19 cellular contexts compared by ENCODE assay signal in genomic region chr6:131037194-131037897, GRCh38. TPM values are rescaled to one million over a fixed set of nuclear protein-coding genes. Genes with fewer than 3 reads are reported as not detected.
DNase-seq lines count a peak whose midpoint lies in the region; ATAC-seq, FAIRE-seq and TF ChIP-seq lines count a peak whose summit lies in the region.
"Had no signal": no experiment of that assay in that cellular context is flagged by ENCODE, and none has a peak within 500 bp of the region (broad histone marks: within the 10 kb centered on the region; RNA-seq: fewer than 3 reads in every experiment).

No MANE protein-coding gene starts in this region.

- no peak overlapping the region for H2BK120ac ChIP-seq in mesenchymal stem cell (ENCODE audit: low read depth, low read length)

- H3K23ac ChIP-seq in mesenchymal stem cell (ENCODE audit: low read length in 2 of 2): no peak overlapping the region

- BruUV-seq in HepG2 (replicated peaks; lab: Mats Ljungman, UMichigan): no TSS peak
- BruUV-seq in K562 (replicated peaks; lab: Mats Ljungman, UMichigan): no TSS peak

- ATAC-seq in HepG2: no peak
- ATAC-seq in right lobe of liver: no peak
- ATAC-seq in K562: peak; percentile 57; the same call in 2 of the 3 replicates
- ATAC-seq in GM21447 (IDR thresholded peaks at IDR 0.05; ENCODE audit: unreplicated experiment): no peak
- ATAC-seq in upper lobe of right lung: no peak
- ATAC-seq: A549 had no signal

- H3K9me3 ChIP-seq in HepG2 (ENCODE audit: low read length): no peaks in the 10 kb centered on the region
- no peaks in the 10 kb centered on the region for H3K9me3 ChIP-seq in right lobe of liver
- H3K9me3 ChIP-seq in K562 (replicated peaks; ENCODE audit: control insufficient read depth, insufficient read depth, low read depth, low read length): no peaks in the 10 kb centered on the region
- no peaks in the 10 kb centered on the region for H3K9me3 ChIP-seq in mesenchymal stem cell (ENCODE audit: control insufficient read depth, low read length)
- no peaks in the 10 kb centered on the region for H3K9me3 ChIP-seq in upper lobe of right lung
- H3K9me3 ChIP-seq: A549 had no signal

- H3K27me3 ChIP-seq in HepG2 (ENCODE audit: control insufficient read depth in 1 of 2, insufficient read depth in 2 of 2, low read length in 2 of 2): no peaks in the 10 kb centered on the region
- no peaks in the 10 kb centered on the region for H3K27me3 ChIP-seq in right lobe of liver
- H3K27me3 ChIP-seq in K562 (ENCODE audit: control insufficient read depth in 2 of 2, insufficient read depth in 2 of 2, low read length in 2 of 2): no peaks in the 10 kb centered on the region
- no peaks in the 10 kb centered on the region for H3K27me3 ChIP-seq in mesenchymal stem cell (ENCODE audit: control insufficient read depth in 1 of 2, insufficient read depth in 1 of 2, low read length in 2 of 2)
- no peaks in the 10 kb centered on the region for H3K27me3 ChIP-seq in upper lobe of right lung
- H3K27me3 ChIP-seq: BLaER1 had no signal

- H2BK15ac ChIP-seq in mesenchymal stem cell (ENCODE audit: low read depth, poor library complexity, severe bottlenecking): no peak overlapping the region

- H2AFZ ChIP-seq in HepG2 (ENCODE audit: low read length): no peak overlapping the region
- no peak overlapping the region for H2AFZ ChIP-seq in K562 (ENCODE audit: low read depth, low read length)
- H2AFZ ChIP-seq in mesenchymal stem cell (ENCODE audit: low read depth, low read length): no peak overlapping the region

- TF ChIP-seq POLR2A in HepG2 (IDR thresholded peaks at IDR 0.05; ENCODE audit: insufficient read depth in 1 of 2, low read depth in 2 of 2, low read length in 2 of 2) (no peak), right lobe of liver (IDR thresholded peaks at IDR 0.05) (no peak), K562 (conservative IDR thresholded peaks at IDR 0.05) (no peak)

- H3K79me2 ChIP-seq in HepG2 (ENCODE audit: insufficient read depth, low read length) (peaks cover 97% of the 10 kb centered on the region), K562 (ENCODE audit: control insufficient read depth, insufficient read depth, low read length) (peaks cover 13% of the 10 kb centered on the region)

- H3K9ac ChIP-seq in HepG2 (ENCODE audit: insufficient read depth, low read depth, low read length): 0 out of 2 replicates have a peak overlapping the region, but pooled peaks have one; percentile 4
- H3K9ac ChIP-seq in K562 (ENCODE audit: insufficient read depth in 1 of 2, low read depth in 2 of 2, low read length in 2 of 2): no peak overlapping the region
- peak overlapping the region; percentile 40 for H3K9ac ChIP-seq in mesenchymal stem cell (ENCODE audit: low read length)
- H3K9ac ChIP-seq: BLaER1 had no signal

- no peak overlapping the region for H4K8ac ChIP-seq in mesenchymal stem cell (ENCODE audit: low read length)

- no peak overlapping the region for H2BK12ac ChIP-seq in mesenchymal stem cell (ENCODE audit: low read length in 2 of 2)

- H4K20me1 ChIP-seq in HepG2 (ENCODE audit: insufficient read depth, low read length) (no peaks in the 10 kb centered on the region), K562 (replicated peaks; ENCODE audit: control insufficient read depth, insufficient read depth, low read length) (no peaks in the 10 kb centered on the region)

- H3K27ac ChIP-seq in HepG2 (ENCODE audit: extremely low read length, insufficient read depth, low read length) (peak overlapping the region; percentile 83), right lobe of liver (no peak overlapping the region), K562 (ENCODE audit: extremely low read depth, low read depth, low read length) (no peak overlapping the region), mesenchymal stem cell (ENCODE audit: low read length, poor library complexity, severe bottlenecking) (no peak overlapping the region), upper lobe of right lung (no peak overlapping the region)
- H3K27ac ChIP-seq: 22Rv1, A549, BLaER1 had no signal

- DNase-seq in HepG2 (ENCODE audit: low spot score) (no peak), right lobe of liver (no peak), K562 (ENCODE audit: extremely low read depth in 1 of 4, low spot score in 3 of 4) (no peak), mesenchymal stem cell (no peak), NCI-H510A treated with DMSO at 0.1 percent for 48 hours (lab: John Stamatoyannopoulos, UW) (no peak), NCI-H1048 (lab: John Stamatoyannopoulos, UW) (no peak), upper lobe of right lung (no peak)
- DNase-seq: CD4-positive, alpha-beta memory T cell; DMS153; DMS79; GDM1; GOT3; H9 had no signal

- no peak for FAIRE-seq in HepG2 (lab: Jason Lieb, UNC)
- peak; percentile 61 for FAIRE-seq in K562 (lab: Jason Lieb, UNC)
- FAIRE-seq: A549, GM12892, GM18507 had no signal

- H3K4me1 ChIP-seq in HepG2 (ENCODE audit: insufficient read depth, low read length) (peaks cover 100% of the 10 kb centered on the region), right lobe of liver (peaks cover 0 to 9% (median 0%) of the 10 kb centered on the region in 4 donors), K562 (replicated peaks in 1 of 2; ENCODE audit: control insufficient read depth in 2 of 2, insufficient read depth in 2 of 2, low read length in 2 of 2) (no peaks in the 10 kb centered on the region), mesenchymal stem cell (ENCODE audit: control insufficient read depth, insufficient read depth, low read depth, low read length) (peaks cover 2% of the 10 kb centered on the region), upper lobe of right lung (peaks cover 12% of the 10 kb centered on the region)
- H3K4me1 ChIP-seq: BLaER1 had no signal

- peaks cover 15% of the 10 kb centered on the region for H3K79me1 ChIP-seq in mesenchymal stem cell (replicated peaks; ENCODE audit: low read length, poor library complexity, severe bottlenecking)

- intact Hi-C loops in HepG2 (cut with micrococcal nuclease; ENCODE audit: unreplicated experiment) (no loop called here), right lobe of liver (cut with DNase I) (no loop called here), K562 (cut with micrococcal nuclease) (no loop called here), upper lobe of right lung (cut with DNase I) (no loop called here)

- TF ChIP-seq EP300 in HepG2 (IDR thresholded peaks at IDR 0.05; ENCODE audit: low read depth in 2 of 2, low read length in 2 of 2) (no peak), HepG2 (CRISPR knock-in tag; IDR thresholded peaks at IDR 0.05; ENCODE audit: borderline replicate concordance) (no peak), K562 (IDR thresholded peaks at IDR 0.05; ENCODE audit: low read length) (no peak)

- no peaks in the 10 kb centered on the region for H3K9me1 ChIP-seq in K562 (ENCODE audit: control insufficient read depth, insufficient read depth, low read length)

- no peak overlapping the region for H3K4ac ChIP-seq in mesenchymal stem cell (ENCODE audit: low read depth in 1 of 2, low read length in 2 of 2)

- no peak overlapping the region for H3K14ac ChIP-seq in mesenchymal stem cell (ENCODE audit: low read length in 2 of 2)

- no peak overlapping the region for H3K4me2 ChIP-seq in HepG2 (ENCODE audit: low read depth, low read length)
- H3K4me2 ChIP-seq in K562 (ENCODE audit: insufficient read depth, low read length): no peak overlapping the region
- H3K4me2 ChIP-seq in mesenchymal stem cell (ENCODE audit: low read length, poor library complexity, severe bottlenecking): no peak overlapping the region
- H3K4me2 ChIP-seq: A549, BLaER1 had no signal

- H3K18ac ChIP-seq in mesenchymal stem cell (ENCODE audit: low read depth in 1 of 2, low read length in 2 of 2): no peak overlapping the region

- H4K91ac ChIP-seq in mesenchymal stem cell (ENCODE audit: low read length): no peak overlapping the region

- H3K36me3 ChIP-seq in HepG2 (replicated peaks in 1 of 2; ENCODE audit: control insufficient read depth in 1 of 2, insufficient read depth in 2 of 2, low read length in 2 of 2) (no peaks in the 10 kb centered on the region), right lobe of liver (no peaks in the 10 kb centered on the region), K562 (ENCODE audit: control insufficient read depth, insufficient read depth, low read length) (no peaks in the 10 kb centered on the region), mesenchymal stem cell (ENCODE audit: control insufficient read depth in 1 of 2, insufficient read depth in 2 of 2, low read depth in 1 of 2, low read length in 2 of 2) (no peaks in the 10 kb centered on the region), upper lobe of right lung (no peaks in the 10 kb centered on the region)

- TF ChIP-seq RAD21 in HepG2 (CRISPR knock-in tag; IDR thresholded peaks at IDR 0.05) (no peak), K562 (CRISPR knock-in tag; conservative IDR thresholded peaks at IDR 0.05 in 1 of 2, IDR thresholded peaks at IDR 0.05 in 1 of 2) (no peak)

- CTCF ChIA-PET in HepG2 (lab: Yijun Ruan, JAX; ENCODE audit: low intra/inter-chr PET ratio, low total read pairs) (no interaction called here), K562 (lab: Yijun Ruan, JAX; ENCODE audit: low intra/inter-chr PET ratio) (no interaction called here)

- H2AK5ac ChIP-seq in mesenchymal stem cell (ENCODE audit: low read length, severe bottlenecking): no peak overlapping the region

- TF ChIP-seq CTCF in HepG2 (CRISPR knock-in tag; IDR thresholded peaks at IDR 0.05): no peak
- no peak for TF ChIP-seq CTCF in right lobe of liver (IDR thresholded peaks at IDR 0.05)
- TF ChIP-seq CTCF in K562 (IDR thresholded peaks at IDR 0.05 in 2 of 3, conservative IDR thresholded peaks at IDR 0.05 in 1 of 3; ENCODE audit: insufficient read depth in 2 of 3, low read depth in 1 of 3, low read length in 3 of 3): no peak
- no peak for TF ChIP-seq CTCF in upper lobe of right lung (IDR thresholded peaks at IDR 0.05)

- in situ Hi-C loops in HepG2 (cut with HindIII; ENCODE audit: extremely low pct_ligation_motif_present, low pct_unique_long_range_greater_than_20kb) (no loop called here), K562 (cut with MboI) (no loop called here)

- H3K4me3 ChIP-seq in HepG2 (replicated peaks in 1 of 3; ENCODE audit: insufficient read depth in 1 of 3, low read depth in 2 of 3, low read length in 3 of 3): no peak overlapping the region
- H3K4me3 ChIP-seq in right lobe of liver: no peak overlapping the region
- no peak overlapping the region for H3K4me3 ChIP-seq in K562
- H3K4me3 ChIP-seq in mesenchymal stem cell (ENCODE audit: insufficient read depth in 1 of 2, low read depth in 1 of 2, low read length in 2 of 2): peak overlapping the region in 1 of 2 experiments; percentile 17
- H3K4me3 ChIP-seq in upper lobe of right lung: no peak overlapping the region
- H3K4me3 ChIP-seq: A549, BLaER1 had no signal

- POLR2A ChIA-PET in HepG2 (lab: Yijun Ruan, JAX): no interaction called here
- POLR2A ChIA-PET in K562 (lab: Yijun Ruan, JAX): no interaction called here

- WGBS in HepG2 (ENCODE audit: low lambda C conversion rate): 85% methylated on average over 8 of the region's 8 CpGs
- 80% methylated on average over 8 of the region's 8 CpGs for WGBS in right lobe of liver (ENCODE audit: insufficient coverage, low coverage, low lambda C conversion rate, missing lambda C conversion rate)
- WGBS in K562 (ENCODE audit: insufficient coverage, low coverage, missing lambda C conversion rate): 15% methylated on average over 8 of the region's 8 CpGs
- WGBS in mesenchymal stem cell: 83% methylated on average over 7 of the region's 8 CpGs

- H2BK5ac ChIP-seq in mesenchymal stem cell (ENCODE audit: low read depth, low read length, poor library complexity, severe bottlenecking): no peak overlapping the region

RNA-seq across cellular contexts. Expression of gene EPB41L2, which starts 25.7 kb away (rescaled TPM):
- 41.7 and 42.1 TPM in 2 replicates for total RNA-seq in HepG2 (2016; rRNA removed; fragmentation: Illumina TruSeq; extraction: Trizol)
- 48.7 and 70.3 TPM in 2 replicates for total RNA-seq in HepG2 (2016; cell fraction: cytosol; rRNA removed; fragmentation: Illumina TruSeq; extraction: Trizol; ENCODE audit: low read depth)
- total RNA-seq in HepG2 (2016; cell fraction: insoluble cytoplasmic fraction; rRNA removed; fragmentation: Illumina TruSeq; extraction: Trizol): 33.1 and 37.6 TPM in 2 replicates
- 32.9 and 42.5 TPM in 2 replicates for total RNA-seq in HepG2 (2016; cell fraction: membrane; rRNA removed; fragmentation: Illumina TruSeq; extraction: Trizol)
- total RNA-seq in HepG2 (2016; cell fraction: nucleus; rRNA removed; fragmentation: Illumina TruSeq; extraction: Trizol): 115 and 119 TPM in 2 replicates
- polyA plus RNA-seq in HepG2 (2011; rRNA removed): 45.3 and 56.4 TPM in 2 replicates
- 22.0 and 26.4 TPM in 2 replicates for polyA plus RNA-seq in HepG2 (2011; cell fraction: cytosol; rRNA removed)
- 128 and 148 TPM in 2 replicates for polyA plus RNA-seq in HepG2 (2011; cell fraction: nucleus; rRNA removed)
- polyA plus RNA-seq in HepG2 (2012): 47.5 and 129 TPM in 2 replicates
- 2.9 and 4.0 TPM in 2 replicates for polyA plus RNA-seq in HepG2 (2016; cell fraction: cytosol; fragmentation: Illumina TruSeq; extraction: Trizol; ENCODE audit: low read depth)
- 44.9 and 50.4 TPM in 2 replicates for polyA plus RNA-seq in HepG2 (2016; cell fraction: insoluble cytoplasmic fraction; fragmentation: Illumina TruSeq; extraction: Trizol; ENCODE audit: low read depth)
- polyA plus RNA-seq in HepG2 (2016; cell fraction: membrane; fragmentation: Illumina TruSeq; extraction: Trizol; ENCODE audit: low read depth): 8.4 and 9.3 TPM in 2 replicates
- polyA plus RNA-seq in HepG2 (2016; cell fraction: nucleus; fragmentation: Illumina TruSeq; extraction: Trizol; ENCODE audit: insufficient read depth, low read depth): 138 and 156 TPM in 2 replicates
- 45.6 and 215 TPM in 2 replicates for polyA minus RNA-seq in HepG2 (2011; rRNA and poly(A)+ RNA removed; ENCODE audit: low replicate concordance)
- 50.0 and 50.3 TPM in 2 replicates for polyA minus RNA-seq in HepG2 (2011; cell fraction: cytosol; rRNA and poly(A)+ RNA removed)
- polyA minus RNA-seq in HepG2 (2011; cell fraction: nucleus; rRNA and poly(A)+ RNA removed): 287 and 403 TPM in 2 replicates
- 10 to 100 TPM; 15.3 to 38.5 (median 24.6) TPM for total RNA-seq in right lobe of liver
- 25.7 and 90.9 TPM in 2 replicates for total RNA-seq in K562 (2011; cell fraction: chromatin; rRNA removed; ENCODE audit: low replicate concordance)
- 7.8 and 13.9 TPM in 2 replicates for total RNA-seq in K562 (2011; cell fraction: nucleolus; rRNA removed)
- 39.1 and 61.2 TPM in 2 replicates for total RNA-seq in K562 (2011; cell fraction: nucleoplasm; rRNA removed)
- 23.9 and 25.8 TPM in 2 replicates for total RNA-seq in K562 (2014; rRNA removed)
- 26.5 and 35.5 TPM in 2 replicates for total RNA-seq in K562 (2014; rRNA removed; fragmentation: Illumina TruSeq; extraction: Trizol)
- total RNA-seq in K562 (2015; rRNA removed; fragmentation: Illumina TruSeq; extraction: Trizol): 18.3 and 23.5 TPM in 2 replicates
- 31.1 and 32.6 TPM in 2 replicates for total RNA-seq in K562 (2021)
- polyA plus RNA-seq in K562 (2011; rRNA removed): 20.5 and 20.9 TPM in 2 replicates
- polyA plus RNA-seq in K562 (2011; cell fraction: cytosol; rRNA removed): 10.6 and 21.0 TPM in 2 replicates
- polyA plus RNA-seq in K562 (2011; cell fraction: nucleus; rRNA removed): 25.7 and 33.2 TPM in 2 replicates
- polyA plus RNA-seq in K562 (2012): 24.5 and 40.7 TPM in 2 replicates
- polyA plus RNA-seq in K562 (2014; fragmentation: Illumina TruSeq; extraction: Trizol): 53.6 and 54.5 TPM in 2 replicates
- polyA plus RNA-seq in K562 (2014; fragmentation: Nextera tagmentation; extraction: Ambion mirVana): 10 to 100 TPM in 1 of 2 experiments, 1 to 10 TPM in 1; 5.1 to 12.2 TPM
- polyA plus RNA-seq in K562 (2014; rRNA removed): 22.7 and 25.0 TPM in 2 replicates
- polyA minus RNA-seq in K562 (2011; rRNA and poly(A)+ RNA removed): 34.2 and 38.4 TPM in 2 replicates
- polyA minus RNA-seq in K562 (2011; cell fraction: cytosol; rRNA and poly(A)+ RNA removed): 15.0 and 19.6 TPM in 2 replicates
- 22.5 and 41.9 TPM in 2 replicates for polyA minus RNA-seq in K562 (2011; cell fraction: nucleus; rRNA and poly(A)+ RNA removed)
- polyA plus RNA-seq in mesenchymal stem cell (2013, experiment 1 of 2): 50.3 TPM
- 49.4 TPM for polyA plus RNA-seq in mesenchymal stem cell (2013, experiment 2 of 2)
- total RNA-seq in upper lobe of right lung: 174 TPM

Comparison
In these comparisons a context has a peak if more than half of its experiments do, and no peak if none do; other contexts are left out.
1. H3K9ac ChIP-seq: peak in HepG2 (single experiment) and mesenchymal stem cell (single experiment); none in K562 (0 of 2).
2. Of the 241 proteins assayed by ChIP-seq in both HepG2 and K562: peak only in HepG2: ADNP and KDM1A; only in K562: none; in both: none; in neither: 239.